ENCODE assay signal across 18 cellular contexts in the genomic region with DNA sequence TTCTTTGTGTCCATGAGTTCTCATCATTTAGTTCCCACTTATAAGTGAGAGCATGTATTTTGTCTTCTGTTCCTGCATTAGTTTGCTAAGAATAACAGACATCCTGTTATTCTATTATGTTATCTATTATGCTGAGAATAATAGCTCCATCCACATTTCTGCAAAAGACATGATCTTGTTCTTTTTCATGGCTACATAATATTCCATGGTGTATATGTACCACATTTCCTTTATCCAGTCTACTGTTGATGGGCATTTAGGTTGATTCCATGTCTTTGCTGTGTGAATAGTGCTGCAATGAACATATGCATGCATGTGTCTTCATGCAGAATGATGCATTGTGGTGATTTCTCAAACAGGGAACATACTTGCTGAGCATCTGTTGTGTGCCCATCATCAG. TPM values are rescaled to one million over a fixed set of nuclear protein-coding genes. Genes with fewer than 3 reads are reported as not detected.
"Had no signal": no experiment of that assay in that cellular context is flagged by ENCODE, and none has a peak within 500 bp of the region (broad histone marks: within the 10 kb centered on the region; RNA-seq: fewer than 3 reads in every experiment).

No MANE protein-coding gene starts in this region.

- H3K36me3 ChIP-seq: pancreas, thoracic aorta, upper lobe of right lung had no signal

- H3K27ac Mint-ChIP-seq: activated naive CD4-positive, alpha-beta T cell treated with anti-CD3 and anti-CD28 coated beads, Interleukin-2, amount 50 U/mL, for 72 hours; activated T-helper 17 cell treated with anti-CD3 and anti-CD28 coated beads, Interleukin-2, amount 50 U/mL, for 72 hours; mesothelial cell of epicardium had no signal

- H3K9me3 Mint-ChIP-seq: activated T-helper 17 cell treated with anti-CD3 and anti-CD28 coated beads, Interleukin-2, amount 50 U/mL, for 72 hours had no signal

- H3K4me3 Mint-ChIP-seq: activated T-helper 17 cell treated with anti-CD3 and anti-CD28 coated beads, Interleukin-2, amount 50 U/mL, for 72 hours; mesothelial cell of epicardium had no signal

- H3K27me3 Mint-ChIP-seq: activated T-helper 17 cell treated with anti-CD3 and anti-CD28 coated beads, Interleukin-2, amount 50 U/mL, for 72 hours had no signal

- H3K36me3 Mint-ChIP-seq: mesothelial cell of epicardium had no signal

- H3K27ac ChIP-seq: body of pancreas, pancreas, thoracic aorta, upper lobe of right lung had no signal

- H3K27me3 ChIP-seq: body of pancreas, pancreas, upper lobe of right lung had no signal

- H3K4me1 ChIP-seq: body of pancreas, pancreas, upper lobe of right lung had no signal

- H3K9me3 ChIP-seq: body of pancreas, pancreas, thoracic aorta, upper lobe of right lung had no signal

- DNase-seq: activated CD4-positive, alpha-beta T cell treated with anti-CD3 and anti-CD28 coated beads for 1 hour; amygdala; body of pancreas; caudate nucleus; effector CD4-positive, alpha-beta T cell; foreskin fibroblast; hypothalamus; kidney glomerular epithelial cell; pancreas; SW 1271; T1000; upper lobe of right lung had no signal

- ATAC-seq: activated naive CD4-positive, alpha-beta T cell treated with anti-CD3 and anti-CD28 coated beads, Interleukin-2, amount 50 U/mL, for 72 hours; activated T-helper 17 cell treated with anti-CD3 and anti-CD28 coated beads, Interleukin-2, amount 50 U/mL, for 72 hours; body of pancreas had no signal

- H3K4me3 ChIP-seq: body of pancreas, coronary artery, pancreas, thoracic aorta, upper lobe of right lung had no signal

- H3K4me1 Mint-ChIP-seq: mesothelial cell of epicardium had no signal

- FAIRE-seq: endothelial cell of umbilical vein, pancreas had no signal

RNA-seq across cellular contexts. Expression of a gene that starts 21.4 kb away (rescaled TPM):
- total RNA-seq: endothelial cell of umbilical vein had no signal
- polyA plus RNA-seq: endothelial cell of umbilical vein had no signal
